Comparison of ENCODE assay signal across 1 cellular context in the genomic region with DNA sequence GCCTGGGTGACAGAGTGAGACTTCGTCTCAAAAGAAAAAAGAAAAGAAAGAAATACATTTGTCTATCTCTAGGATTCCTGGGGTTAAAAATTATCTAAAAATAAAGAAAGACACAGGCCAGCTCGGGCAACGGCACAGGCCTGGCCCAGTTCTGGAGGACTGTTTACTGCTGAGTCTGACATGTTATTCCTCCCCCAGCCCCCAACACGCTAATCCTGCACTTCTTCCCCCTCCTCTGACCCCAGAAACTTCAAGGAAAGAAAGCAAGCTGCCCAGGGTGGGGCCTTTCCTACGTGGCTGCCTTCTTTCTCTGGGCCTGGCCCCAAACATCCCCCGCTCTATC.
TF ChIP-seq lines count a peak whose summit lies in the region.

No MANE protein-coding gene starts in this region.

TF ChIP-seq in HCT116, 20 proteins besides CTCF, POLR2A, EP300 and RAD21 (continued from another document):
- TF ChIP-seq, protein P1, sequence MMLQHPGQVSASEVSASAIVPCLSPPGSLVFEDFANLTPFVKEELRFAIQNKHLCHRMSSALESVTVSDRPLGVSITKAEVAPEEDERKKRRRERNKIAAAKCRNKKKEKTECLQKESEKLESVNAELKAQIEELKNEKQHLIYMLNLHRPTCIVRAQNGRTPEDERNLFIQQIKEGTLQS (IDR thresholded peaks at IDR 0.05), result no peak
- TF ChIP-seq JUND (IDR thresholded peaks at IDR 0.05) (no peak), SRF (IDR thresholded peaks at IDR 0.05; ENCODE audit: low read depth) (no peak), ZNF274 (IDR thresholded peaks at IDR 0.05; ENCODE audit: low read depth, low read length) (no peak), YY1 (IDR thresholded peaks at IDR 0.05; ENCODE audit: extremely low read depth, insufficient replicate concordance, low read depth, low read length) (no peak), ZFX (IDR thresholded peaks at IDR 0.05) (no peak), EGR1 (IDR thresholded peaks at IDR 0.05; ENCODE audit: low read depth) (no peak)
